Comparison of ENCODE assay signal across 27 cellular contexts in the genomic region with DNA sequence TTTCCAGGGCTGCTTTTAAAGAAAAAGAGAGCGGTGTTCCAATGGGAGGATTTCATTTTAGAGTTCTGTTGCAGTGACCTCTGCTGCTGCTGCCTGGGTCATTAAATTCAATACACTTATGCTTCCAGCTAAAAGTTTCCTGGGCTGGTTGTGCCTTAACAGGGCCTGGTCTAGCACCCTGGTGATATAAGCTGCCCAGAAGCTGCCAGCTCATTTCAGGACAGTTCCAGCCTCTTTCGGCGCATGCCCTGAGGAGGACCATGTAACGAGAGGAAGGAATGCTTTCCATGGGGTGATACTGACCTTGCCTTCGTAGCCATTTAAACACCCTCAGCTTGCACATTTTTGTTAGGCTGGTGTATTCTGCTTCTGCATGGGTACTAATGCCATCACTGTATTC.
DNase-seq lines count a peak whose midpoint lies in the region; ATAC-seq and TF ChIP-seq lines count a peak whose summit lies in the region.
"Had no signal": no experiment of that assay in that cellular context is flagged by ENCODE, and none has a peak within 500 bp of the region (broad histone marks: within the 10 kb centered on the region; RNA-seq: fewer than 3 reads in every experiment).

No MANE protein-coding gene starts in this region.

- in situ Hi-C loops in IMR-90 (cut with MboI; ENCODE audit: low sequenced_read_pairs), result no loop called here

- TF ChIP-seq POLR2A in IMR-90 (IDR thresholded peaks at IDR 0.05; ENCODE audit: low read depth, low read length) (no peak), esophagus muscularis mucosa (IDR thresholded peaks at IDR 0.05; ENCODE audit: low read depth) (no peak)

- peak; percentile 51 for ATAC-seq in IMR-90 (ENCODE audit: low read depth)
- no peak for ATAC-seq in upper lobe of right lung
- ATAC-seq: A549; activated CD8-positive, alpha-beta memory T cell treated with anti-CD3 and anti-CD28 coated beads, Interleukin-2, amount 10 ng/mL, durations not matched to agents 7 days and 5 days; lower lobe of right lung; naive thymus-derived CD8-positive, alpha-beta T cell had no signal

- no peak overlapping the region for H3K4me3 Mint-ChIP-seq in CD8-positive, alpha-beta memory T cell
- H3K4me3 Mint-ChIP-seq in activated T-cell treated with anti-CD3 and anti-CD28 coated beads, Interleukin-2, amount 50 U/mL, for 24 hours, result no peak overlapping the region
- H3K4me3 Mint-ChIP-seq: activated CD8-positive, alpha-beta memory T cell treated with anti-CD3 and anti-CD28 coated beads, Interleukin-2, amount 10 ng/mL, durations not matched to agents 7 days and 5 days; B cell; CD4-positive, alpha-beta memory T cell; central memory CD8-positive, alpha-beta T cell; dendritic cell treated with granulocyte-macrophage colony-stimulating factor and Interleukin-4, amounts not matched to agents 40 ng/mL and 50 ng/mL, for 4 days; naive thymus-derived CD8-positive, alpha-beta T cell had no signal

- 90% methylated on average over 2 of the region's 5 CpGs; no CpG with 5 or more reads in 1 of the 2 experiments for WGBS in IMR-90 (ENCODE audit: extremely low coverage in 2 of 2, insufficient read length in 1 of 2), 2 experiments
- WGBS in esophagus muscularis mucosa, result 74% methylated on average over 5 of the region's 5 CpGs

- H4K8ac ChIP-seq in IMR-90 (ENCODE audit: low read depth in 2 of 2, low read length in 2 of 2), result peak overlapping the region in 1 of 2 experiments; percentile 31; a peak in 1 of 4 replicates

- no peak overlapping the region for H3K27ac Mint-ChIP-seq in CD8-positive, alpha-beta memory T cell
- no peak overlapping the region for H3K27ac Mint-ChIP-seq in activated T-cell treated with anti-CD3 and anti-CD28 coated beads, Interleukin-2, amount 50 U/mL, for 24 hours
- H3K27ac Mint-ChIP-seq: activated CD8-positive, alpha-beta memory T cell treated with anti-CD3 and anti-CD28 coated beads, Interleukin-2, amount 10 ng/mL, durations not matched to agents 7 days and 5 days; B cell; CD4-positive, alpha-beta memory T cell; dendritic cell treated with granulocyte-macrophage colony-stimulating factor and Interleukin-4, amounts not matched to agents 40 ng/mL and 50 ng/mL, for 4 days; naive thymus-derived CD8-positive, alpha-beta T cell had no signal

- H3K36me3 Mint-ChIP-seq in CD8-positive, alpha-beta memory T cell, result no peaks in the 10 kb centered on the region
- no peaks in the 10 kb centered on the region for H3K36me3 Mint-ChIP-seq in activated T-cell treated with anti-CD3 and anti-CD28 coated beads, Interleukin-2, amount 50 U/mL, for 24 hours (ENCODE audit: low read depth)
- H3K36me3 Mint-ChIP-seq: activated CD8-positive, alpha-beta memory T cell treated with anti-CD3 and anti-CD28 coated beads, Interleukin-2, amount 10 ng/mL, durations not matched to agents 7 days and 5 days; CD4-positive, alpha-beta memory T cell; naive thymus-derived CD8-positive, alpha-beta T cell had no signal

- H3K36me3 ChIP-seq in IMR-90 (ENCODE audit: control insufficient read depth, insufficient read depth, low read length), result no peaks in the 10 kb centered on the region
- H3K36me3 ChIP-seq in esophagus muscularis mucosa, result no peaks in the 10 kb centered on the region
- no peaks in the 10 kb centered on the region for H3K36me3 ChIP-seq in rectal smooth muscle tissue (ENCODE audit: control insufficient read depth, insufficient read depth, low read length)
- H3K36me3 ChIP-seq in upper lobe of right lung, result no peaks in the 10 kb centered on the region
- no peaks in the 10 kb centered on the region for H3K36me3 ChIP-seq in SJCRH30
- H3K36me3 ChIP-seq in CD8-positive, alpha-beta memory T cell (ENCODE audit: insufficient read depth, low read length), result no peaks in the 10 kb centered on the region
- H3K36me3 ChIP-seq: esophagus squamous epithelium, lower lobe of right lung, vagina had no signal

- H3K9ac ChIP-seq in IMR-90 (ENCODE audit: low read depth, low read length), result no peak overlapping the region
- H3K9ac ChIP-seq in rectal smooth muscle tissue (ENCODE audit: low read length), result no peak overlapping the region

- no peaks in the 10 kb centered on the region for H3K9me3 ChIP-seq in IMR-90 (ENCODE audit: control insufficient read depth, insufficient read depth, low read length)
- no peaks in the 10 kb centered on the region for H3K9me3 ChIP-seq in esophagus muscularis mucosa
- H3K9me3 ChIP-seq in upper lobe of right lung, result no peaks in the 10 kb centered on the region
- H3K9me3 ChIP-seq in SJCRH30 (replicated peaks), result no peaks in the 10 kb centered on the region
- no peaks in the 10 kb centered on the region for H3K9me3 ChIP-seq in CD8-positive, alpha-beta memory T cell (ENCODE audit: low read length)
- H3K9me3 ChIP-seq: A549, esophagus squamous epithelium, lower lobe of right lung, vagina had no signal

- H4K91ac ChIP-seq in IMR-90 (ENCODE audit: insufficient read depth, low read depth, low read length), result no peak overlapping the region

- H3K27me3 Mint-ChIP-seq in CD8-positive, alpha-beta memory T cell, result peaks cover 6 to 39% of the 10 kb centered on the region in 2 donors
- H3K27me3 Mint-ChIP-seq in activated T-cell treated with anti-CD3 and anti-CD28 coated beads, Interleukin-2, amount 50 U/mL, for 24 hours, result peaks cover 33% of the 10 kb centered on the region

- H3K4me3 ChIP-seq in AG10803 (ENCODE audit: low read length) (no peak overlapping the region), IMR-90 (ENCODE audit: insufficient read depth, low read depth, low read length) (no peak overlapping the region), esophagus muscularis mucosa (no peak overlapping the region), rectal smooth muscle tissue (ENCODE audit: low read length) (no peak overlapping the region), upper lobe of right lung (no peak overlapping the region), SJCRH30 (no peak overlapping the region)
- H3K4me3 ChIP-seq in CD8-positive, alpha-beta memory T cell (ENCODE audit: low read length), result no peak overlapping the region
- H3K4me3 ChIP-seq: A549, vagina had no signal

- H3K4me2 ChIP-seq in IMR-90 (ENCODE audit: low read depth, low read length), result no peak overlapping the region
- H3K4me2 ChIP-seq: A549 had no signal

- dilution Hi-C loops in IMR-90 (cut with HindIII; ENCODE audit: low sequenced_read_pairs, unreplicated experiment), result no loop called here

- peak overlapping the region; percentile 66 for H2BK20ac ChIP-seq in IMR-90 (ENCODE audit: low read depth, low read length)

- H3K27ac ChIP-seq in IMR-90 (ENCODE audit: insufficient read depth, low read length), result no peak overlapping the region
- peak overlapping the region; percentile 37 to 64 (median 50) for H3K27ac ChIP-seq in esophagus muscularis mucosa (replicated peaks in 1 of 4)
- H3K27ac ChIP-seq in rectal smooth muscle tissue (ENCODE audit: low read depth, low read length), result peak overlapping the region; percentile 34
- H3K27ac ChIP-seq in upper lobe of right lung, result no peak overlapping the region
- H3K27ac ChIP-seq in SJCRH30, result no peak overlapping the region
- no peak overlapping the region for H3K27ac ChIP-seq in CD8-positive, alpha-beta memory T cell (ENCODE audit: low read depth, low read length)
- H3K27ac ChIP-seq: A549, lower lobe of right lung, vagina had no signal

- H3K56ac ChIP-seq in IMR-90 (ENCODE audit: extremely low read depth, insufficient read depth, low read length), result no peak overlapping the region

- H2AK9ac ChIP-seq in IMR-90 (replicated peaks; ENCODE audit: low read depth, low read length, poor library complexity), result peak overlapping the region; percentile 31

- peaks cover 12% of the 10 kb centered on the region for H3K4me1 ChIP-seq in IMR-90 (ENCODE audit: control insufficient read depth, insufficient read depth, low read length)
- H3K4me1 ChIP-seq in esophagus muscularis mucosa, result peaks cover 0 to 17% (median 9%) of the 10 kb centered on the region in 4 donors
- no peaks in the 10 kb centered on the region for H3K4me1 ChIP-seq in rectal smooth muscle tissue (ENCODE audit: control insufficient read depth, insufficient read depth, low read length)
- no peaks in the 10 kb centered on the region for H3K4me1 ChIP-seq in upper lobe of right lung
- H3K4me1 ChIP-seq in SJCRH30, result no peaks in the 10 kb centered on the region
- H3K4me1 ChIP-seq in CD8-positive, alpha-beta memory T cell (ENCODE audit: insufficient read depth, low read length), result no peaks in the 10 kb centered on the region
- H3K4me1 ChIP-seq: A549, lower lobe of right lung, vagina had no signal

- TF ChIP-seq CTCF in AG10803 (conservative IDR thresholded peaks at IDR 0.05; ENCODE audit: low read length) (no peak; the same call in 1 of the 2 replicates), IMR-90 (conservative IDR thresholded peaks at IDR 0.05; ENCODE audit: low read depth, low read length) (no peak), esophagus muscularis mucosa (IDR thresholded peaks at IDR 0.05) (no peak), upper lobe of right lung (IDR thresholded peaks at IDR 0.05) (no peak)

- TF ChIP-seq EP300 in esophagus muscularis mucosa (IDR thresholded peaks at IDR 0.05), result no peak

- no peak overlapping the region for H3K18ac ChIP-seq in IMR-90 (ENCODE audit: low read depth, low read length)

- H3K9me1 ChIP-seq in IMR-90 (ENCODE audit: insufficient read depth, low read length), result peaks cover 5% of the 10 kb centered on the region; the same call in 1 of the 2 replicates

- H2AK5ac ChIP-seq in IMR-90 (ENCODE audit: low read depth, low read length), result no peak overlapping the region

- no peaks in the 10 kb centered on the region for H3K4me1 Mint-ChIP-seq in CD8-positive, alpha-beta memory T cell
- no peaks in the 10 kb centered on the region for H3K4me1 Mint-ChIP-seq in activated T-cell treated with anti-CD3 and anti-CD28 coated beads, Interleukin-2, amount 50 U/mL, for 24 hours (ENCODE audit: low read depth)
- H3K4me1 Mint-ChIP-seq: activated CD8-positive, alpha-beta memory T cell treated with anti-CD3 and anti-CD28 coated beads, Interleukin-2, amount 10 ng/mL, durations not matched to agents 7 days and 5 days; B cell; CD4-positive, alpha-beta memory T cell; central memory CD8-positive, alpha-beta T cell had no signal

- peaks cover 0 to 6% (median 0%) of the 10 kb centered on the region in 5 donors for H3K9me3 Mint-ChIP-seq in CD8-positive, alpha-beta memory T cell
- H3K9me3 Mint-ChIP-seq in activated T-cell treated with anti-CD3 and anti-CD28 coated beads, Interleukin-2, amount 50 U/mL, for 24 hours, result no peaks in the 10 kb centered on the region
- H3K9me3 Mint-ChIP-seq: central memory CD8-positive, alpha-beta T cell; dendritic cell treated with granulocyte-macrophage colony-stimulating factor and Interleukin-4, amounts not matched to agents 40 ng/mL and 50 ng/mL, for 4 days had no signal

- no TSS peak for BruUV-seq in IMR-90 (replicated peaks; lab: Mats Ljungman, UMichigan)

- DNase-seq in AG10803 (ENCODE audit: low read depth) (peak; percentile 43), IMR-90 (no peak), esophagus muscularis mucosa (ENCODE audit: extremely low spot score) (peak; percentile 53), upper lobe of right lung (no peak), SJCRH30 (no peak)
- DNase-seq in CD8-positive, alpha-beta memory T cell, result no peak
- DNase-seq in activated T-cell treated with anti-CD3 and anti-CD28 coated beads, Interleukin-2, amount 50 U/mL, for 24 hours, result no peak
- DNase-seq: activated CD4-positive, CD25-positive, alpha-beta regulatory T cell; activated CD8-positive, alpha-beta memory T cell treated with anti-CD3 and anti-CD28 coated beads, Interleukin-2, amount 10 ng/mL, durations not matched to agents 7 days and 5 days; activated gamma-delta T cell treated with Interleukin-2 at 50 U/mL for 16 hours; activated T-cell treated with anti-CD3 and anti-CD28 coated beads, Interleukin-2, amount 50 U/mL, for 48 hours; CD4-positive, alpha-beta memory T cell; DMS53; esophagus squamous epithelium; GDM1; kidney glomerular epithelial cell; lower lobe of right lung; naive thymus-derived CD8-positive, alpha-beta T cell; NCI-H1048; small intestine; stimulated activated naive CD4-positive, alpha-beta T cell had no signal

- H2BK120ac ChIP-seq in IMR-90 (ENCODE audit: low read depth, low read length), result peak overlapping the region; percentile 73

- no peak overlapping the region for H2BK15ac ChIP-seq in IMR-90 (ENCODE audit: low read depth, low read length)

- H2BK5ac ChIP-seq in IMR-90 (ENCODE audit: low read depth, low read length, poor library complexity, severe bottlenecking), result no peak overlapping the region

- H3K23ac ChIP-seq in IMR-90 (ENCODE audit: low read depth, low read length), result peak overlapping the region; percentile 78; the same call in 1 of the 2 replicates

- intact Hi-C loops in IMR-90 (cut with micrococcal nuclease), result no loop called here
- intact Hi-C loops in esophagus muscularis mucosa (cut with DNase I), result no loop called here
- intact Hi-C loops in upper lobe of right lung (cut with DNase I), result no loop called here

- peak overlapping the region; percentile 46; the same call in 1 of the 2 replicates for H3K14ac ChIP-seq in IMR-90 (replicated peaks; ENCODE audit: low read depth, low read length)

- no peaks in the 10 kb centered on the region for H3K79me1 ChIP-seq in IMR-90 (ENCODE audit: low read depth in 1 of 2, low read length in 2 of 2)

- H3K27me3 ChIP-seq in IMR-90 (ENCODE audit: control insufficient read depth, insufficient read depth, low read length) (peaks cover 7% of the 10 kb centered on the region; the same call in 1 of the 2 replicates), esophagus muscularis mucosa (no peaks in the 10 kb centered on the region), rectal smooth muscle tissue (ENCODE audit: control insufficient read depth, insufficient read depth, low read length) (peaks cover 4% of the 10 kb centered on the region), upper lobe of right lung (peaks cover 7% of the 10 kb centered on the region), SJCRH30 (no peaks in the 10 kb centered on the region)
- H3K27me3 ChIP-seq in CD8-positive, alpha-beta memory T cell (ENCODE audit: insufficient read depth, low read length, poor library complexity, severe bottlenecking), result no peaks in the 10 kb centered on the region
- H3K27me3 ChIP-seq: esophagus squamous epithelium, vagina had no signal

- H4K5ac ChIP-seq in IMR-90 (ENCODE audit: low read depth, low read length), result no peak overlapping the region

- POLR2A ChIA-PET in IMR-90 (lab: Charles Lee; ENCODE audit: unreplicated experiment), result interaction anchor here (0.7 kb wide), 2 partner anchors 13 to 32 kb away, joined by 3 to 4 read pairs; no protein-coding TSS in a partner anchor
- POLR2A ChIA-PET in CD8-positive, alpha-beta memory T cell (lab: Charles Lee), result no interaction called here

- H4K20me1 ChIP-seq in IMR-90 (ENCODE audit: insufficient read depth, low read length), result no peaks in the 10 kb centered on the region

- no peak for TF ChIP-seq RAD21 in IMR-90 (IDR thresholded peaks at IDR 0.05; ENCODE audit: low read length)

- CTCF ChIA-PET in IMR-90 (lab: Yijun Ruan, JAX), result interaction anchor here (0.7 to 1.3 kb wide), 3 partner anchors 167 to 184 kb away, joined by 3 to 4 read pairs (median 3); no protein-coding TSS in a partner anchor
- CTCF ChIA-PET in CD8-positive, alpha-beta memory T cell (lab: Charles Lee), result no interaction called here

- peak overlapping the region; percentile 36 for H3K4ac ChIP-seq in IMR-90 (ENCODE audit: low read depth, low read length)

- H2AFZ ChIP-seq in IMR-90 (replicated peaks; ENCODE audit: low read length, poor library complexity), result peak overlapping the region; percentile 75

Comparison
In these comparisons a context has a peak if more than half of its experiments do, and no peak if none do; other contexts are left out.
1. DNase-seq: peak in AG10803 (single experiment) and esophagus muscularis mucosa (single experiment); none in IMR-90 (single experiment), upper lobe of right lung (single experiment), SJCRH30 (0 of 2), CD8-positive, alpha-beta memory T cell (0 of 5) and activated T-cell treated with anti-CD3 and anti-CD28 coated beads, Interleukin-2, amount 50 U/mL, for 24 hours (single experiment).
2. H3K27ac ChIP-seq: peak in esophagus muscularis mucosa (4 of 4) and rectal smooth muscle tissue (single experiment); none in IMR-90 (single experiment), upper lobe of right lung (single experiment), SJCRH30 (single experiment) and CD8-positive, alpha-beta memory T cell (single experiment).